Comparison of ENCODE assay signal across 1 cellular context in genomic region chr16:11276880-11277593, GRCh38.
TF ChIP-seq lines count a peak whose summit lies in the region.

No MANE protein-coding gene starts in this region.

TF ChIP-seq in HepG2, 621 proteins besides CTCF, POLR2A, EP300 and RAD21 (continued from another document and continues in another):
- TF ChIP-seq ZNF646 (CRISPR knock-in tag; IDR thresholded peaks at IDR 0.05) (peak; percentile 34; the same call in 1 of the 2 replicates), ZNF280B (CRISPR knock-in tag; IDR thresholded peaks at IDR 0.05; ENCODE audit: borderline replicate concordance) (peak; percentile 81; the same call in 1 of the 2 replicates), ZXDC (CRISPR knock-in tag; IDR thresholded peaks at IDR 0.05) (no peak), IRF2 (CRISPR knock-in tag; IDR thresholded peaks at IDR 0.05) (0 out of 2 replicates have a peak, but pooled peaks have one; percentile 3), ZBTB34 (CRISPR knock-in tag; IDR thresholded peaks at IDR 0.05) (no peak), ZNF674 (CRISPR knock-in tag; IDR thresholded peaks at IDR 0.05; ENCODE audit: low read depth) (no peak), ZNF136 (CRISPR knock-in tag; IDR thresholded peaks at IDR 0.05; ENCODE audit: low read depth) (0 out of 2 replicates have a peak, but pooled peaks have one; percentile 43), TFE3 (CRISPR knock-in tag; IDR thresholded peaks at IDR 0.05) (0 out of 2 replicates have a peak, but pooled peaks have one; percentile 34), BRD4 (CRISPR knock-in tag; IDR thresholded peaks at IDR 0.05) (peak; percentile 52; the same call in 1 of the 2 replicates), ZNF3 (CRISPR knock-in tag; IDR thresholded peaks at IDR 0.05) (peak; percentile 56; the same call in 1 of the 2 replicates), SIN3B (IDR thresholded peaks at IDR 0.05; ENCODE audit: low read length) (no peak), ZBTB20 (CRISPR knock-in tag; IDR thresholded peaks at IDR 0.05; ENCODE audit: borderline replicate concordance, low read depth) (no peak), POGZ (CRISPR knock-in tag; IDR thresholded peaks at IDR 0.05) (0 out of 2 replicates have a peak, but pooled peaks have one; percentile 2), EEA1 (CRISPR knock-in tag; IDR thresholded peaks at IDR 0.05; ENCODE audit: borderline replicate concordance) (no peak), ZNF362 (CRISPR knock-in tag; IDR thresholded peaks at IDR 0.05; ENCODE audit: borderline replicate concordance) (peak; percentile 23; the same call in 1 of the 2 replicates), ELK4 (CRISPR knock-in tag; IDR thresholded peaks at IDR 0.05; ENCODE audit: borderline replicate concordance) (no peak), ZNF687 (CRISPR knock-in tag; IDR thresholded peaks at IDR 0.05) (peak; percentile 51), REST (IDR thresholded peaks at IDR 0.05; ENCODE audit: borderline replicate concordance in 1 of 2, low read depth in 1 of 2, low read length in 2 of 2) (no peak), HDAC1 (CRISPR knock-in tag; IDR thresholded peaks at IDR 0.05) (peak; percentile 60), REL (CRISPR knock-in tag; conservative IDR thresholded peaks at IDR 0.05) (no peak), ZMYM2 (CRISPR knock-in tag; IDR thresholded peaks at IDR 0.05) (0 out of 2 replicates have a peak, but pooled peaks have one; percentile 55), LCORL (IDR thresholded peaks at IDR 0.05) (no peak), LCORL (CRISPR knock-in tag; IDR thresholded peaks at IDR 0.05) (0 out of 2 replicates have a peak, but pooled peaks have one; percentile 5)
